Comparison of ENCODE assay signal across 31 cellular contexts in the genomic region with DNA sequence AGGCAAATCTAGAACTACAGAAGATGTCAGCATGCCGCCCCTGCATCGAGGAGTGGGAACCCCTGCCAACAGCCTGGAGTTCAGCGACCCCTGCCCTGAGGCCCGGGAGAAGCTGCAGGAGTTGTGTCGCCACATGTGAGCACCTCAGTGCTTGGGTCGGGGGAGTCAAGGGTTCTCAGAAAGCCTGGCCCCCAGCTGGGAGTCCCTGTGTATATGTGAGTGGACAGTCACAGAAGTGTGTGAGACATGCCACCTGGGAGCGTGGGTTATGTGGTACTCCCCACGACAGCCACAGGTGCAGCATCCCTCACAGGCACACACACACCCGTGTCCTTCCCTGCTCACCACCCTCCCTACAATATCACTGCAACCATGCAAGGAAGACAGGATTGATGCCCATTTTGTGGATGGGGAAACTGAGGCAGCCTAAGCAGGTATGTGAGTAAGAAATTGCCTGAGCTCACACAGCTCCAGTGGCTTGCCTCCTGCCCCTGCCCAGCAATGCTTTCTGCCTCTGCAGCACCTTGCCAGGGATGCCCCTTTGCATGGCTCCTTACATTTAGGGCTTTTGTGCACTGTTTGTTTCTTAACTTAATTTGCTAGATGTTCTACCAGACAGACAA. TPM values are rescaled to one million over a fixed set of nuclear protein-coding genes. Genes with fewer than 3 reads are reported as not detected.
"Had no signal": no experiment of that assay in that cellular context is flagged by ENCODE, and none has a peak within 500 bp of the region (broad histone marks: within the 10 kb centered on the region; RNA-seq: fewer than 3 reads in every experiment).

No MANE protein-coding gene starts in this region.

- H3K4me3 ChIP-seq: adrenal gland, ascending aorta, cardiac muscle cell had no signal

- DNase-seq: activated B cell treated with CpG ODN at 0.5 μM for 24 hours; activated CD4-positive, alpha-beta memory T cell treated with anti-CD3 and anti-CD28 coated beads for 36 hours; activated CD4-positive, alpha-beta T cell treated with anti-CD3 and anti-CD28 coated beads for 4 hours; activated CD4-positive, alpha-beta T cell treated with anti-CD3 and anti-CD28 coated beads, Interleukin-2, amount 50 U/mL, for 1 hour; activated CD4-positive, alpha-beta T cell treated with anti-CD3 and anti-CD28 coated beads, Interleukin-2, amount 50 U/mL, for 4 hours; activated CD4-positive, CD25-positive, alpha-beta regulatory T cell treated with anti-CD3 and anti-CD28 coated beads, Interleukin-2, amount 50 U/mL, for 72 hours; activated CD8-positive, alpha-beta memory T cell treated with anti-CD3 and anti-CD28 coated beads, Interleukin-2, amount 50 U/mL, for 4 hours; activated CD8-positive, alpha-beta T cell treated with anti-CD3 and anti-CD28 coated beads for 36 hours; activated effector memory CD4-positive, alpha-beta T cell treated with anti-CD3 and anti-CD28 coated beads, Interleukin-2, amount 50 U/mL, for 16 hours; activated gamma-delta T cell treated with Interleukin-2 at 50 U/mL for 16 hours; activated naive CD4-positive, alpha-beta T cell; activated naive CD4-positive, alpha-beta T cell treated with anti-CD3 and anti-CD28 coated beads for 36 hours; activated naive CD4-positive, alpha-beta T cell treated with anti-CD3 and anti-CD28 coated beads, Interleukin-2, amount 50 U/mL, for 16 hours; activated naive CD8-positive, alpha-beta T cell treated with anti-CD3 and anti-CD28 coated beads for 36 hours; activated T-cell treated with anti-CD3 and anti-CD28 coated beads for 4 hours; activated T-cell treated with anti-CD3 and anti-CD28 coated beads, Interleukin-2, amount 50 U/mL, for 1 hour; activated T-cell treated with anti-CD3 and anti-CD28 coated beads, Interleukin-2, amount 50 U/mL, for 4 hours; activated T-cell treated with anti-CD3 and anti-CD28 coated beads, Interleukin-2, amount 50 U/mL, for 72 hours; adrenal gland; amniotic stem cell; central memory CD4-positive, alpha-beta T cell; T-helper 1 cell; T-helper 2 cell; T-helper 9 cell had no signal

- H3K27me3 ChIP-seq: adrenal gland, ascending aorta, cardiac muscle cell had no signal

- H3K4me1 ChIP-seq: adrenal gland, ascending aorta had no signal

- ATAC-seq: activated CD8-positive, alpha-beta T cell treated with anti-CD3 and anti-CD28 coated beads for 36 hours; activated naive CD4-positive, alpha-beta T cell treated with anti-CD3 and anti-CD28 coated beads, Interleukin-2, amount 50 U/mL, for 72 hours; activated T-cell treated with anti-CD3 and anti-CD28 coated beads, Interleukin-2, amount 50 U/mL, for 4 hours; activated T-cell treated with anti-CD3 and anti-CD28 coated beads, Interleukin-2, amount 50 U/mL, for 72 hours; activated T-helper 17 cell treated with anti-CD3 and anti-CD28 coated beads, Interleukin-2, amount 50 U/mL, for 72 hours had no signal

- H3K27ac ChIP-seq: adrenal gland, ascending aorta, cardiac muscle cell, VCaP had no signal

- H3K9me3 ChIP-seq: adrenal gland, ascending aorta had no signal

- FAIRE-seq: bronchial epithelial cell, TTC549 had no signal

- H3K36me3 ChIP-seq: adrenal gland, ascending aorta had no signal

RNA-seq across cellular contexts. Expression of a gene that starts 28.3 kb away (rescaled TPM):
- total RNA-seq: ascending aorta had no signal
- polyA plus RNA-seq: adrenal gland, cardiac muscle cell had no signal
